Comparison of ENCODE assay signal across 8 cellular contexts in the genomic region with DNA sequence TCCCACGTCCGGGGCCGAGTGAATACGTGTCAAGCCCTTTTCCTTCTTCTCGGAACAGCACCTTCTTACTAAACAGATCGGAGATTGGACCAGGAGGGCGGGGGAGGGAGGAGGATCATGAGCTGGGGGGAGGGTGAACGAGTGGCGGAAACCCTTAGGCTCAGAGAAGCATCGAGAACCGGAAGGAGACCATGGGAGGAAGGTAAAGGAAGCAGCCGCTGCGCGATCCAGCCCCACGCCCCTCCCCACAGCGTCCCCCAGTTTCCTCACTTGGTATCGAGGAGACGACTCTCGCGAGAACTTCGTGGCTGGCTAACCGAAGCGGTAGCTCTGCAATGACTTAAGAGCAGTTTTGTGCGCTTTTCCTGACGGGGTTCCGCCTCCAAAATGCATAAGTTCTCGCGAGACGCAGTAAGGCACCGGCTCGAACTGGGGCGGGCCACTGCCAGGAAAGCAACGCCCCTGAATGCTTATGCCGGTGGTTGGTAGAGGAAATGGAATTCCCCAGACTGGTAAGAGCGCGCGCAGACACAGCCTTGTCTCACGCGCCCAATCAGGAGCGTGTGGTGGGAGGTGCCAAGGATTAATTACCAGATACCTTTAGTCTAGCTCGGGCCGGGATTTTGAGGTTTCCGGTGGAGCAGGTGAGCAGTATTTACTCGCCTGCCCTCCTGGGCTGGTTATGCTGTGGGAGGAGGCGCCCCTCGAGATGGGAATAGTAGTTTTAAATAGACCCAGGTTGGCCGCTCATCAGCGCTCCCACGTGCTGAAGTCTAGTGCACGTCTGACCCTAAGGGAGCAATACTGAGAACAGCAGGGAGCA. TPM values are rescaled to one million over a fixed set of nuclear protein-coding genes. Genes with fewer than 3 reads are reported as not detected.
DNase-seq lines count a peak whose midpoint lies in the region; ATAC-seq, FAIRE-seq and TF ChIP-seq lines count a peak whose summit lies in the region.

No MANE protein-coding gene starts in this region.

- peaks cover 0 to 4% of the 10 kb centered on the region in 2 donors for H3K36me3 ChIP-seq in ascending aorta
- H3K36me3 ChIP-seq in psoas muscle (ENCODE audit: insufficient read depth in 1 of 2, low read depth in 1 of 2), result peaks cover 2 to 15% of the 10 kb centered on the region in 2 donors

- no peaks in the 10 kb centered on the region for H3K9me3 ChIP-seq in ascending aorta
- no peaks in the 10 kb centered on the region for H3K9me3 ChIP-seq in right cardiac atrium (ENCODE audit: control insufficient read depth, low read length)
- H3K9me3 ChIP-seq in psoas muscle, result no peaks in the 10 kb centered on the region

- H3K4me1 ChIP-seq in ascending aorta, result peaks cover 0 to 13% of the 10 kb centered on the region in 2 donors
- no peaks in the 10 kb centered on the region for H3K4me1 ChIP-seq in right cardiac atrium (ENCODE audit: control insufficient read depth, insufficient read depth, low read length)
- peaks cover 37% of the 10 kb centered on the region for H3K4me1 ChIP-seq in psoas muscle

- TF ChIP-seq CTCF in ascending aorta (IDR thresholded peaks at IDR 0.05), result peak in 1 of 3 experiments; percentile 7
- TF ChIP-seq CTCF in psoas muscle (IDR thresholded peaks at IDR 0.05), result no peak

- FAIRE-seq in urothelium cell line (lab: Jason Lieb, UNC), result peak; percentile 56

- under 1% methylated on average over 50 of the region's 50 CpGs for WGBS in right cardiac atrium
- 0% methylated on average over 49 to 50 of the region's 50 CpGs for WGBS in psoas muscle, 3 donors

- ATAC-seq in GM18505 (IDR thresholded peaks at IDR 0.05; ENCODE audit: unreplicated experiment) (peak; percentile 77), HG02943 (IDR thresholded peaks at IDR 0.05; ENCODE audit: low read depth, unreplicated experiment) (peak; percentile 79), right cardiac atrium (peak; percentile 91 to 92), psoas muscle (peak; percentile 81 to 87 (median 83))

- H3K27me3 ChIP-seq in ascending aorta (no peaks in the 10 kb centered on the region), right cardiac atrium (ENCODE audit: control insufficient read depth, insufficient read depth) (no peaks in the 10 kb centered on the region), psoas muscle (ENCODE audit: insufficient read depth in 3 of 3, low read length in 2 of 3) (no peaks in the 10 kb centered on the region)

- peak overlapping the region; percentile 100 for H3K27ac ChIP-seq in ascending aorta
- H3K27ac ChIP-seq in right cardiac atrium (ENCODE audit: low read length), result peak overlapping the region; percentile 99
- peak overlapping the region; percentile 100 for H3K27ac ChIP-seq in psoas muscle

- intact Hi-C loops in ascending aorta (cut with DNase I) (loop anchor here (1.0 to 5.0 kb wide), 8 partner anchors 41 to 481 kb away; partner anchors contain the start of genes CENPE, MANBA, NFKB1 and SLC39A8), right cardiac atrium (cut with DNase I) (loop anchor here in 1 of 4 donors (2.0 kb wide), 1 partner anchor 41 kb away; the partner anchor contains the start of gene CISD2), psoas muscle (cut with DNase I) (loop anchor here (1.0 to 5.0 kb wide), 4 partner anchors 41 to 326 kb away; partner anchors contain the start of genes CISD2 (in 2 of the 2), MANBA (in 1 of the 2), NFKB1 (in 1 of the 2) and SLC9B1 (in 1 of the 2))

- DNase-seq in NCI-H187 (lab: John Stamatoyannopoulos, UW) (peak; percentile 97 to 98), T-helper 2 cell (peak; percentile 92 to 100 (median 99)), ascending aorta (ENCODE audit: low spot score in 2 of 2) (peak; percentile 98 to 100), right cardiac atrium (peak; percentile 99 to 100 (median 100)), psoas muscle (peak; percentile 98 to 100), urothelium cell line (ENCODE audit: low spot score) (peak; percentile 92)

- TF ChIP-seq POLR2A in GM18505 (IDR thresholded peaks at IDR 0.05; ENCODE audit: borderline replicate concordance, extremely low read depth, insufficient read depth, insufficient read length), result peak; percentile 84

- H3K4me3 ChIP-seq in ascending aorta, result peak overlapping the region; percentile 83 to 88
- peak overlapping the region; percentile 100 for H3K4me3 ChIP-seq in right cardiac atrium (ENCODE audit: low read length)
- H3K4me3 ChIP-seq in psoas muscle, result peak overlapping the region; percentile 89

RNA-seq across cellular contexts. Expression of gene UBE2D3, which starts 0.5 kb away (rescaled TPM):
- 379 TPM for total RNA-seq in ascending aorta
- total RNA-seq in right cardiac atrium, result 100 to 1,000 TPM; 258 to 278 (median 259) TPM
- 157 TPM for polyA plus RNA-seq in right cardiac atrium
- 100 to 1,000 TPM; 221 to 367 (median 346) TPM for total RNA-seq in psoas muscle
- polyA plus RNA-seq in psoas muscle, result 100 to 1,000 TPM; 239 to 629 (median 498) TPM

RNA-seq across cellular contexts. Expression of gene CISD2, which starts 40.9 kb away (rescaled TPM):
- total RNA-seq in ascending aorta (10.4 TPM), right cardiac atrium (10 to 100 TPM; 18.3 to 22.1 (median 20.5) TPM), psoas muscle (10 to 100 TPM in 2 of 4 donors, 1 to 10 TPM in 2; 6.2 to 13.0 (median 9.1) TPM)
- polyA plus RNA-seq in right cardiac atrium (20.1 TPM), psoas muscle (10 to 100 TPM; 11.4 to 19.3 (median 15.7) TPM)

Comparison
In these comparisons a context has a peak if more than half of its experiments do, and no peak if none do; other contexts are left out.
1. Peak in every context shown above with its lines: DNase-seq, ATAC-seq, H3K4me3 ChIP-seq and H3K27ac ChIP-seq.